ENCODE assay signal across 16 cellular contexts in genomic region chr11:112520293-112520692, GRCh38.
A peak's percentile ranks its signal among the peaks of the same experiment; 100 is the strongest.
DNase-seq lines count a peak whose midpoint lies in the region; ATAC-seq, FAIRE-seq and TF ChIP-seq lines count a peak whose summit lies in the region.
"Had no signal": no experiment of that assay in that cellular context is flagged by ENCODE, and none has a peak within 500 bp of the region (broad histone marks: within the 10 kb centered on the region; RNA-seq: fewer than 3 reads in every experiment).

No MANE protein-coding gene starts in this region.

- RAD21 ChIA-PET in GM12878 (lab: Charles Lee; ENCODE audit: unreplicated experiment), result interaction anchor here (0.5 kb wide), 1 partner anchor 757 kb away, joined by 3 read pairs; no protein-coding TSS in a partner anchor

- 0% methylated on average over 1 of the region's 1 CpG for WGBS in GM12878 (ENCODE audit: insufficient coverage, insufficient replicate concordance, low lambda C conversion rate, missing lambda C conversion rate)

- no peak overlapping the region for H2AFZ ChIP-seq in GM12878 (ENCODE audit: control insufficient read depth, low read depth, low read length)

- in situ Hi-C loops in GM12878 (cut with MboI), result no loop called here

- no peaks in the 10 kb centered on the region for H3K9me3 ChIP-seq in GM12878 (replicated peaks; ENCODE audit: control insufficient read depth, insufficient read depth, low read length)

- no peak overlapping the region for H3K9ac ChIP-seq in GM12878 (ENCODE audit: control insufficient read depth, insufficient read depth, low read length)

- H3K79me2 ChIP-seq in GM12878 (ENCODE audit: control insufficient read depth, insufficient read depth, low read length), result no peaks in the 10 kb centered on the region

- CTCF ChIA-PET in GM12878 (lab: Yijun Ruan, JAX), result no interaction called here

- SMC1A ChIA-PET in GM12878 (lab: Charles Lee; ENCODE audit: uncharacterized antibody, unreplicated experiment), result no interaction called here

- no peaks in the 10 kb centered on the region; a peak in 2 of 4 replicates for H3K27me3 ChIP-seq in GM12878 (replicated peaks in 1 of 2; ENCODE audit: control insufficient read depth in 2 of 2, insufficient read depth in 2 of 2, low read length in 1 of 2)

- no peaks in the 10 kb centered on the region for H3K36me3 ChIP-seq in GM12878 (ENCODE audit: control insufficient read depth in 2 of 2, insufficient read depth in 2 of 2, low read length in 1 of 2)

- DNase-seq in GM12865 (ENCODE audit: low read depth), result peak; percentile 8
- DNase-seq in NCI-H1105 treated with DMSO at 0.1 percent for 48 hours (lab: John Stamatoyannopoulos, UW), result peak; percentile 68
- DNase-seq in GM12878 (ENCODE audit: low read depth, low spot score), result no peak
- no peak for DNase-seq in Right ventricle myocardium inferior (ENCODE audit: missing footprints)
- no peak for DNase-seq in NCI-H446 (lab: John Stamatoyannopoulos, UW)
- DNase-seq: C1 segment of cervical spinal cord; Calu3; CD4-positive, alpha-beta T cell; DMS 273 treated with DMSO at 0.1 percent for 48 hours; GOT3; H9 had no signal

- TF ChIP-seq RAD21 in GM12878 (IDR thresholded peaks at IDR 0.05; ENCODE audit: insufficient read depth, low read depth, low read length), result no peak

- ATAC-seq in GM18868 (IDR thresholded peaks at IDR 0.05; ENCODE audit: unreplicated experiment), result peak; percentile 61
- no peak for ATAC-seq in GM12878
- no peak for ATAC-seq in GM19324 (IDR thresholded peaks at IDR 0.05; ENCODE audit: low FRiP score, unreplicated experiment)
- ATAC-seq in Right ventricle myocardium inferior, result no peak
- no peak for ATAC-seq in SK-N-SH treated with all-trans-retinoic acid at 6 μM for 48 hours
- ATAC-seq: HepG2 had no signal

- POLR2A ChIA-PET in GM12878 (lab: Charles Lee), result no interaction called here

- H3K4me2 ChIP-seq in GM12878 (ENCODE audit: control insufficient read depth, insufficient read depth), result no peak overlapping the region

- FAIRE-seq in GM12878 (lab: Jason Lieb, UNC), result no peak
- FAIRE-seq: A204.1, HepG2 had no signal

- H3K4me3 ChIP-seq in GM12865 (ENCODE audit: low read depth, low read length) (no peak overlapping the region), GM12878 (no peak overlapping the region)

- no peak for TF ChIP-seq EP300 in GM12878 (IDR thresholded peaks at IDR 0.05; ENCODE audit: borderline replicate concordance in 1 of 2, control insufficient read depth in 1 of 2, low read depth in 2 of 2, low read length in 2 of 2)

- TF ChIP-seq POLR2A in GM12878 (IDR thresholded peaks at IDR 0.05; ENCODE audit: low read depth, low read length), result no peak

- no peaks in the 10 kb centered on the region for H4K20me1 ChIP-seq in GM12878 (ENCODE audit: control insufficient read depth, insufficient read depth)

- no peak for TF ChIP-seq CTCF in GM12865 (IDR thresholded peaks at IDR 0.05; ENCODE audit: insufficient read depth, low read depth, low read length, missing control alignments)
- TF ChIP-seq CTCF in GM12878 (IDR thresholded peaks at IDR 0.05 in 2 of 3, conservative IDR thresholded peaks at IDR 0.05 in 1 of 3; ENCODE audit: control insufficient read depth in 2 of 3, extremely low read depth in 1 of 3, insufficient read depth in 1 of 3, low read depth in 3 of 3, low read length in 3 of 3), result no peak

- H3K4me1 ChIP-seq in GM12878 (ENCODE audit: control insufficient read depth, insufficient read depth, low read length), result peaks cover 7% of the 10 kb centered on the region

- BruUV-seq in GM12878 (replicated peaks; lab: Mats Ljungman, UMichigan), result no TSS peak

- H3K27ac ChIP-seq in GM12878 (ENCODE audit: control insufficient read depth, insufficient read depth), result no peak overlapping the region

- intact Hi-C loops in GM12878 (cut with micrococcal nuclease; ENCODE audit: unreplicated experiment) (no loop called here), Right ventricle myocardium inferior (cut with DNase I) (no loop called here)

TF ChIP-seq in GM12878, 131 proteins besides CTCF, POLR2A, EP300 and RAD21:
- TF ChIP-seq MEF2A (IDR thresholded peaks at IDR 0.05; ENCODE audit: insufficient read depth, low read depth, low read length), result no peak
- TF ChIP-seq, protein P1, sequence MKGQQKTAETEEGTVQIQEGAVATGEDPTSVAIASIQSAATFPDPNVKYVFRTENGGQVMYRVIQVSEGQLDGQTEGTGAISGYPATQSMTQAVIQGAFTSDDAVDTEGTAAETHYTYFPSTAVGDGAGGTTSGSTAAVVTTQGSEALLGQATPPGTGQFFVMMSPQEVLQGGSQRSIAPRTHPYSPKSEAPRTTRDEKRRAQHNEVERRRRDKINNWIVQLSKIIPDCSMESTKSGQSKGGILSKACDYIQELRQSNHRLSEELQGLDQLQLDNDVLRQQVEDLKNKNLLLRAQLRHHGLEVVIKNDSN (IDR thresholded peaks at IDR 0.05; ENCODE audit: borderline replicate concordance, extremely low read length, insufficient read depth, low read depth, low read length), result peak; percentile 22
TF ChIP-seq in GM12878: peak in this region for 1.

TF ChIP-seq in SK-N-SH treated with all-trans-retinoic acid at 6 μM for 48 hours, 23 proteins besides CTCF, POLR2A, EP300 and RAD21:
- TF ChIP-seq POU6F1 (CRISPR knock-in tag; IDR thresholded peaks at IDR 0.05; ENCODE audit: borderline replicate concordance, low read depth) (no peak), TCF4 (CRISPR knock-in tag; IDR thresholded peaks at IDR 0.05; ENCODE audit: borderline replicate concordance) (no peak), ARNTL (CRISPR knock-in tag; IDR thresholded peaks at IDR 0.05; ENCODE audit: borderline replicate concordance, low read depth) (no peak), PPARA (CRISPR knock-in tag; IDR thresholded peaks at IDR 0.05; ENCODE audit: borderline replicate concordance) (no peak), TOX (CRISPR knock-in tag; IDR thresholded peaks at IDR 0.05; ENCODE audit: borderline replicate concordance) (no peak), ZNF565 (CRISPR knock-in tag; conservative IDR thresholded peaks at IDR 0.05; ENCODE audit: low read depth) (no peak), OSR1 (CRISPR knock-in tag; IDR thresholded peaks at IDR 0.05) (no peak)
- TF ChIP-seq, protein P2, sequence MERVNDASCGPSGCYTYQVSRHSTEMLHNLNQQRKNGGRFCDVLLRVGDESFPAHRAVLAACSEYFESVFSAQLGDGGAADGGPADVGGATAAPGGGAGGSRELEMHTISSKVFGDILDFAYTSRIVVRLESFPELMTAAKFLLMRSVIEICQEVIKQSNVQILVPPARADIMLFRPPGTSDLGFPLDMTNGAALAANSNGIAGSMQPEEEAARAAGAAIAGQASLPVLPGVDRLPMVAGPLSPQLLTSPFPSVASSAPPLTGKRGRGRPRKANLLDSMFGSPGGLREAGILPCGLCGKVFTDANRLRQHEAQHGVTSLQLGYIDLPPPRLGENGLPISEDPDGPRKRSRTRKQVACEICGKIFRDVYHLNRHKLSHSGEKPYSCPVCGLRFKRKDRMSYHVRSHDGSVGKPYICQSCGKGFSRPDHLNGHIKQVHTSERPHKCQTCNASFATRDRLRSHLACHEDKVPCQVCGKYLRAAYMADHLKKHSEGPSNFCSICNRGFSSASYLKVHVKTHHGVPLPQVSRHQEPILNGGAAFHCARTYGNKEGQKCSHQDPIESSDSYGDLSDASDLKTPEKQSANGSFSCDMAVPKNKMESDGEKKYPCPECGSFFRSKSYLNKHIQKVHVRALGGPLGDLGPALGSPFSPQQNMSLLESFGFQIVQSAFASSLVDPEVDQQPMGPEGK (CRISPR knock-in tag; IDR thresholded peaks at IDR 0.05; ENCODE audit: borderline replicate concordance), result no peak
- TF ChIP-seq, protein P3, sequence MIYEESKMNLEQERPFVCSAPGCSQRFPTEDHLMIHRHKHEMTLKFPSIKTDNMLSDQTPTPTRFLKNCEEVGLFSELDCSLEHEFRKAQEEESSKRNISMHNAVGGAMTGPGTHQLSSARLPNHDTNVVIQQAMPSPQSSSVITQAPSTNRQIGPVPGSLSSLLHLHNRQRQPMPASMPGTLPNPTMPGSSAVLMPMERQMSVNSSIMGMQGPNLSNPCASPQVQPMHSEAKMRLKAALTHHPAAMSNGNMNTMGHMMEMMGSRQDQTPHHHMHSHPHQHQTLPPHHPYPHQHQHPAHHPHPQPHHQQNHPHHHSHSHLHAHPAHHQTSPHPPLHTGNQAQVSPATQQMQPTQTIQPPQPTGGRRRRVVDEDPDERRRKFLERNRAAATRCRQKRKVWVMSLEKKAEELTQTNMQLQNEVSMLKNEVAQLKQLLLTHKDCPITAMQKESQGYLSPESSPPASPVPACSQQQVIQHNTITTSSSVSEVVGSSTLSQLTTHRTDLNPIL (CRISPR knock-in tag; IDR thresholded peaks at IDR 0.05; ENCODE audit: low read depth), result no peak

Comparison
In these comparisons a context has a peak if more than half of its experiments do, and no peak if none do; other contexts are left out.
1. DNase-seq: peak in GM12865 (single experiment) and NCI-H1105 treated with DMSO at 0.1 percent for 48 hours (single experiment); none in GM12878 (single experiment), Right ventricle myocardium inferior (single experiment) and NCI-H446 (0 of 2).